9 cellular contexts compared by ENCODE assay signal in the genomic region with DNA sequence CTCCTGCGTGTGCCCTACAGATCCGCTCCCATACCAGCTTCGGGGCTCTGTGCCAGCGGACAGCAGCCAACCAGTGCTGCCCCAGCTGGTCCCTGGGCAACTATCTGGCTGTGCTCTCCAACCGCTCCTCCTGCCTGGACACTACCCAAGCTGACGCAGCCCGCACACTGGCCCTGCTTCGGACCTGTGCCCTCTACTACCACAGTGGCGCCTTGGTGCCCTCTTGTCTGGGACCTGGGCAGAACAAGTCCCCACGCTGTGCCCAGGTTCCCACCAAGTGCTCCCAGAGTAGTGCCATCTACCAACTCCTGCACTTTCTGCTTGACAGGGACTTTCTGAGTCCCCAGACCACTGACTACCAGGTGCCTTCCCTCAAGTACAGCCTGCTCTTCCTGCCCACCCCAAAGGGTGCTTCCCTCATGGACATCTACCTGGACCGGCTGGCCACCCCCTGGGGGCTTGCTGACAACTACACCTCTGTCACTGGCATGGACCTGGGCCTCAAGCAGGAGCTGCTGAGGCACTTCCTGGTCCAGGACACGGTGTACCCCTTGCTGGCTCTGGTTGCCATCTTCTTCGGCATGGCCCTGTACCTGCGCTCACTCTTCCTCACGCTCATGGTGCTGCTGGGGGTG.
DNase-seq lines count a peak whose midpoint lies in the region; ATAC-seq and TF ChIP-seq lines count a peak whose summit lies in the region.
"Had no signal": no experiment of that assay in that cellular context is flagged by ENCODE, and none has a peak within 500 bp of the region (broad histone marks: within the 10 kb centered on the region; RNA-seq: fewer than 3 reads in every experiment).

No MANE protein-coding gene starts in this region.

- H3K4me1 ChIP-seq in muscle layer of duodenum (ENCODE audit: control insufficient read depth in 1 of 2, insufficient read depth in 2 of 2, low read length in 2 of 2) = peaks cover 0 to 16% of the 10 kb centered on the region in 2 donors

- peak overlapping the region; percentile 86 for H3K4me3 Mint-ChIP-seq in activated naive CD4-positive, alpha-beta T cell treated with anti-CD3 and anti-CD28 coated beads, Interleukin-2, amount 50 U/mL, for 24 hours

- no peaks in the 10 kb centered on the region for H3K27me3 Mint-ChIP-seq in activated naive CD4-positive, alpha-beta T cell treated with anti-CD3 and anti-CD28 coated beads, Interleukin-2, amount 50 U/mL, for 24 hours

- H3K27ac ChIP-seq in coronary artery (peak overlapping the region; percentile 12 to 59), muscle layer of duodenum (ENCODE audit: low read length) (no peak overlapping the region)

- H3K27me3 ChIP-seq in muscle layer of duodenum (ENCODE audit: low read depth, low read length) = no peaks in the 10 kb centered on the region

- H3K36me3 ChIP-seq in muscle layer of duodenum (ENCODE audit: control insufficient read depth in 1 of 2, insufficient read depth in 2 of 2, low read length in 2 of 2) = no peaks in the 10 kb centered on the region
- H3K36me3 ChIP-seq: HAP-1 had no signal

- ATAC-seq in HG03342 (IDR thresholded peaks at IDR 0.05; ENCODE audit: unreplicated experiment) = no peak
- ATAC-seq in HG03469 (IDR thresholded peaks at IDR 0.05; ENCODE audit: unreplicated experiment) = no peak
- no peak for ATAC-seq in GM21390 (IDR thresholded peaks at IDR 0.05; ENCODE audit: unreplicated experiment)

- peak overlapping the region; percentile 66 for H3K4me3 ChIP-seq in coronary artery
- peak overlapping the region; percentile 21 to 57 for H3K4me3 ChIP-seq in muscle layer of duodenum (ENCODE audit: low read depth in 1 of 2, low read length in 2 of 2)

- no peak for TF ChIP-seq CTCF in coronary artery (IDR thresholded peaks at IDR 0.05)

- H3K4me1 Mint-ChIP-seq in activated naive CD4-positive, alpha-beta T cell treated with anti-CD3 and anti-CD28 coated beads, Interleukin-2, amount 50 U/mL, for 24 hours = peaks cover 29% of the 10 kb centered on the region

- DNase-seq in activated naive CD4-positive, alpha-beta T cell (lab: John Stamatoyannopoulos, UW) = no peak
- DNase-seq in coronary artery (ENCODE audit: low spot score) (no peak), AG08395 (ENCODE audit: low spot score) (no peak)

- no peaks in the 10 kb centered on the region for H3K9me3 ChIP-seq in muscle layer of duodenum (ENCODE audit: control insufficient read depth in 1 of 2, low read length in 2 of 2)
- H3K9me3 ChIP-seq: HAP-1 had no signal

- H3K27ac Mint-ChIP-seq in activated naive CD4-positive, alpha-beta T cell treated with anti-CD3 and anti-CD28 coated beads, Interleukin-2, amount 50 U/mL, for 24 hours = no peak overlapping the region

- no peaks in the 10 kb centered on the region for H3K9me3 Mint-ChIP-seq in activated naive CD4-positive, alpha-beta T cell treated with anti-CD3 and anti-CD28 coated beads, Interleukin-2, amount 50 U/mL, for 24 hours

- no peaks in the 10 kb centered on the region for H3K36me3 Mint-ChIP-seq in activated naive CD4-positive, alpha-beta T cell treated with anti-CD3 and anti-CD28 coated beads, Interleukin-2, amount 50 U/mL, for 24 hours
